ENCODE assay signal across 8 cellular contexts in the genomic region with DNA sequence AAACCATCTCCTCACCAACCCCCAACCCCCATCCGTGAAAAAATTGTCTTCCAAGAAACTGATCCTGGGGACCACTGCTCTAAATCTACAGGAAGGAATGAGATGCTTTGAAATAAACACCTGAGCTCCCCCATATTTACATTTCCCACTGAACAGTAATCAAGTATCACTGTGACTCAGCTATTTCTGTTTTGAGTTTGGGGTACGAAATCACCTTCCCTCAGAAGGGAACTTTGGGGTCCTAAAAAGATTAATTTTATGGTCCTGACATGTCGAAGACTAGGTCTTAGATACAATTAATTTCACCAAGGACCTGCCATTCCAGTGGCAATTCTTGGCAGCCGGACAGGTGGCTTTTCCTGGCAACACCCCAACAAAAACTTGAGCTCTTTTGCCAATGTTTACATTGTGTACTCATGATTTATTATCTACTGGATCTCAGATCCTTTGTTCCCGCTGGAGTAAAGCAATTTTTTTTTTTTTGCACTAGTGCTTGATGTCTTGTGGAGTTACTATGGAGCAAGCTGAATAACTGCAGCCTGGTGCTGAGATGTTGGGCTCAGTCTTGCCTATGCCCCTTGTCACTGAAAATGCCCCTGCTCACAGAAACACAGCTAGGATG. TPM values are rescaled to one million over a fixed set of nuclear protein-coding genes. Genes with fewer than 3 reads are reported as not detected.
DNase-seq lines count a peak whose midpoint lies in the region; ATAC-seq and TF ChIP-seq lines count a peak whose summit lies in the region.

No MANE protein-coding gene starts in this region.

- no TSS peak for BruUV-seq in IMR-90 (replicated peaks; lab: Mats Ljungman, UMichigan)

- H2BK5ac ChIP-seq in IMR-90 (ENCODE audit: low read depth, low read length, poor library complexity, severe bottlenecking), result no peak overlapping the region

- H3K56ac ChIP-seq in IMR-90 (ENCODE audit: extremely low read depth, insufficient read depth, low read length), result no peak overlapping the region

- in situ Hi-C loops in IMR-90 (cut with MboI; ENCODE audit: low sequenced_read_pairs), result no loop called here

- no peaks in the 10 kb centered on the region for H3K27me3 ChIP-seq in ACC112 (ENCODE audit: insufficient read depth, low read length)
- H3K27me3 ChIP-seq in IMR-90 (ENCODE audit: control insufficient read depth, insufficient read depth, low read length), result no peaks in the 10 kb centered on the region
- no peaks in the 10 kb centered on the region for H3K27me3 ChIP-seq in testis

- no peak overlapping the region for H3K14ac ChIP-seq in IMR-90 (replicated peaks; ENCODE audit: low read depth, low read length)

- H3K79me1 ChIP-seq in IMR-90 (ENCODE audit: low read depth in 1 of 2, low read length in 2 of 2), result peaks cover 35 to 60% of the 10 kb centered on the region in 2 experiments

- H3K4me1 Mint-ChIP-seq in T-helper 17 cell, result peaks cover 52% of the 10 kb centered on the region

- H3K18ac ChIP-seq in IMR-90 (ENCODE audit: low read depth, low read length), result no peak overlapping the region

- no peak overlapping the region for H2AFZ ChIP-seq in ACC112 (ENCODE audit: low read length, unreplicated experiment)
- H2AFZ ChIP-seq in IMR-90 (replicated peaks; ENCODE audit: low read length, poor library complexity), result no peak overlapping the region

- intact Hi-C loops in IMR-90 (cut with micrococcal nuclease) (no loop called here), left colon (cut with DNase I, micrococcal nuclease) (no loop called here), testis (cut with DNase I; ENCODE audit: low total_unique reads) (no loop called here)

- no peak for ATAC-seq in IMR-90 (ENCODE audit: low read depth)
- no peak for ATAC-seq in T-helper 17 cell
- ATAC-seq in left colon, result peak; percentile 80
- no peak for ATAC-seq in GM18517 (IDR thresholded peaks at IDR 0.05; ENCODE audit: unreplicated experiment)
- ATAC-seq in HG03175 (IDR thresholded peaks at IDR 0.05; ENCODE audit: unreplicated experiment), result no peak

- no peak overlapping the region for H2AK9ac ChIP-seq in IMR-90 (replicated peaks; ENCODE audit: low read depth, low read length, poor library complexity)

- peaks cover 28% of the 10 kb centered on the region for H4K20me1 ChIP-seq in IMR-90 (ENCODE audit: insufficient read depth, low read length)

- no peak overlapping the region for H3K4me3 Mint-ChIP-seq in T-helper 17 cell

- H4K8ac ChIP-seq in IMR-90 (ENCODE audit: low read depth in 2 of 2, low read length in 2 of 2), result no peak overlapping the region

- no peak for TF ChIP-seq POLR2A in IMR-90 (IDR thresholded peaks at IDR 0.05; ENCODE audit: low read depth, low read length)
- no peak for TF ChIP-seq POLR2A in testis (IDR thresholded peaks at IDR 0.05)

- POLR2A ChIA-PET in IMR-90 (lab: Charles Lee; ENCODE audit: unreplicated experiment), result interaction anchor here (1.5 kb wide), 1 partner anchor 12 kb away, joined by 4 read pairs; no protein-coding TSS in a partner anchor

- H3K4me1 ChIP-seq in ACC112 (ENCODE audit: control insufficient read depth, insufficient read depth, low read length, unreplicated experiment) (peaks cover 45% of the 10 kb centered on the region), IMR-90 (ENCODE audit: control insufficient read depth, insufficient read depth, low read length) (peaks cover 14% of the 10 kb centered on the region), testis (no peaks in the 10 kb centered on the region)

- TF ChIP-seq CTCF in IMR-90 (conservative IDR thresholded peaks at IDR 0.05; ENCODE audit: low read depth, low read length), result no peak
- no peak for TF ChIP-seq CTCF in testis (IDR thresholded peaks at IDR 0.05)

- H3K79me2 ChIP-seq in ACC112 (ENCODE audit: control insufficient read depth, insufficient read depth, low read length, unreplicated experiment), result peaks cover 75% of the 10 kb centered on the region

- no peak overlapping the region for H2BK120ac ChIP-seq in IMR-90 (ENCODE audit: low read depth, low read length)

- H3K23ac ChIP-seq in IMR-90 (ENCODE audit: low read depth, low read length), result no peak overlapping the region

- H3K9me3 ChIP-seq in IMR-90 (ENCODE audit: control insufficient read depth, insufficient read depth, low read length) (no peaks in the 10 kb centered on the region), T-helper 17 cell (ENCODE audit: control insufficient read depth, low read length, poor library complexity, severe bottlenecking) (no peaks in the 10 kb centered on the region), testis (no peaks in the 10 kb centered on the region)

- peaks cover 45% of the 10 kb centered on the region for H3K36me3 ChIP-seq in ACC112 (ENCODE audit: insufficient read depth, low read length)
- H3K36me3 ChIP-seq in IMR-90 (ENCODE audit: control insufficient read depth, insufficient read depth, low read length), result peaks cover 27% of the 10 kb centered on the region
- no peaks in the 10 kb centered on the region for H3K36me3 ChIP-seq in testis (ENCODE audit: low read depth, missing control alignments)

- no peak overlapping the region for H4K91ac ChIP-seq in IMR-90 (ENCODE audit: insufficient read depth, low read depth, low read length)

- H3K4me2 ChIP-seq in IMR-90 (ENCODE audit: low read depth, low read length), result no peak overlapping the region; the same call in 1 of the 2 replicates

- H3K27ac ChIP-seq in ACC112 (ENCODE audit: low read depth, low read length) (peak overlapping the region; percentile 46), IMR-90 (ENCODE audit: insufficient read depth, low read length) (no peak overlapping the region), testis (no peak overlapping the region)

- no peak overlapping the region for H3K9ac ChIP-seq in IMR-90 (ENCODE audit: low read depth, low read length)

- DNase-seq in IMR-90 (peak; percentile 41), T-helper 17 cell (no peak), left colon (peak; percentile 45 to 58), testis (no peak)
- no peak for DNase-seq in stimulated activated CD4-positive, alpha-beta T cell treated with anti-CD3 and anti-CD28 coated beads, Interleukin-4, amount 100 ng/mL, for 24 hours

- no peak overlapping the region for H2AK5ac ChIP-seq in IMR-90 (ENCODE audit: low read depth, low read length)

- H4K5ac ChIP-seq in IMR-90 (ENCODE audit: low read depth, low read length), result no peak overlapping the region

- no CpG with 5 or more reads among the region's 5 CpGs for WGBS in IMR-90 (ENCODE audit: extremely low coverage in 2 of 2, insufficient read length in 1 of 2), 2 experiments
- 49 to 53% methylated on average over 5 of the region's 5 CpGs for WGBS in testis, 2 donors

- no peak for TF ChIP-seq RAD21 in IMR-90 (IDR thresholded peaks at IDR 0.05; ENCODE audit: low read length)

- H3K4me3 ChIP-seq in ACC112 (ENCODE audit: low read depth, low read length) (no peak overlapping the region), IMR-90 (ENCODE audit: insufficient read depth, low read depth, low read length) (no peak overlapping the region), testis (no peak overlapping the region)

- H2BK15ac ChIP-seq in IMR-90 (ENCODE audit: low read depth, low read length), result no peak overlapping the region

- peaks cover 22% of the 10 kb centered on the region for H3K9me1 ChIP-seq in IMR-90 (ENCODE audit: insufficient read depth, low read length)

- dilution Hi-C loops in IMR-90 (cut with HindIII; ENCODE audit: low sequenced_read_pairs, unreplicated experiment), result no loop called here

- peak overlapping the region; percentile 82 for H3K27ac Mint-ChIP-seq in T-helper 17 cell

- H3K36me3 Mint-ChIP-seq in T-helper 17 cell (ENCODE audit: low read depth), result peaks cover 9% of the 10 kb centered on the region

- H3K27me3 Mint-ChIP-seq in T-helper 17 cell, result no peaks in the 10 kb centered on the region

- CTCF ChIA-PET in IMR-90 (lab: Yijun Ruan, JAX), result interaction anchor here (0.6 to 1.1 kb wide), 4 partner anchors 282 to 1287 kb away, joined by 3 to 8 read pairs (median 5); no protein-coding TSS in a partner anchor

- H2BK20ac ChIP-seq in IMR-90 (ENCODE audit: low read depth, low read length), result no peak overlapping the region

- H3K4ac ChIP-seq in IMR-90 (ENCODE audit: low read depth, low read length), result no peak overlapping the region

TF ChIP-seq in IMR-90, 13 proteins besides CTCF, POLR2A, EP300 and RAD21:
- TF ChIP-seq CHD1 (IDR thresholded peaks at IDR 0.05; ENCODE audit: low read depth, low read length), result no peak
- peak; percentile 86 for TF ChIP-seq NFE2L2 (IDR thresholded peaks at IDR 0.05; ENCODE audit: low read depth, low read length)
- TF ChIP-seq RCOR1 (IDR thresholded peaks at IDR 0.05; ENCODE audit: insufficient replicate concordance, low read length), result no peak
- TF ChIP-seq MAZ (IDR thresholded peaks at IDR 0.05; ENCODE audit: borderline replicate concordance, low read depth, low read length), result no peak
- TF ChIP-seq, protein P1, sequence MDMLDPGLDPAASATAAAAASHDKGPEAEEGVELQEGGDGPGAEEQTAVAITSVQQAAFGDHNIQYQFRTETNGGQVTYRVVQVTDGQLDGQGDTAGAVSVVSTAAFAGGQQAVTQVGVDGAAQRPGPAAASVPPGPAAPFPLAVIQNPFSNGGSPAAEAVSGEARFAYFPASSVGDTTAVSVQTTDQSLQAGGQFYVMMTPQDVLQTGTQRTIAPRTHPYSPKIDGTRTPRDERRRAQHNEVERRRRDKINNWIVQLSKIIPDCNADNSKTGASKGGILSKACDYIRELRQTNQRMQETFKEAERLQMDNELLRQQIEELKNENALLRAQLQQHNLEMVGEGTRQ (IDR thresholded peaks at IDR 0.05; ENCODE audit: low read depth, low read length), result no peak
- TF ChIP-seq RFX5 (IDR thresholded peaks at IDR 0.05; ENCODE audit: low read depth, low read length), result no peak

RNA-seq across cellular contexts. Expression of gene SLFN5, which starts 14.3 kb away (rescaled TPM):
- 48.9 and 64.2 TPM in 2 replicates for total RNA-seq in IMR-90 (2012; rRNA removed)
- polyA plus RNA-seq in IMR-90 (2012; rRNA removed), result 10.3 and 13.0 TPM in 2 replicates
- 1.7 and 2.3 TPM in 2 replicates for polyA plus RNA-seq in IMR-90 (2012; cell fraction: cytosol; rRNA removed)
- polyA plus RNA-seq in IMR-90 (2012; cell fraction: nucleus; rRNA removed; ENCODE audit: low replicate concordance), result 0.85 and 8.0 TPM in 2 replicates
- 100 to 1,000 TPM; 104 to 109 TPM for total RNA-seq in T-helper 17 cell
- total RNA-seq in left colon, result 10 to 100 TPM in 1 of 2 donors, 1 to 10 TPM in 1; 7.7 to 12.8 TPM
- total RNA-seq in testis, result 1 to 10 TPM; 5.9 to 6.1 TPM
- 2.4 TPM for polyA plus RNA-seq in testis (ENCODE audit: insufficient read depth, low read depth, low replicate concordance)

Comparison
In these comparisons a context has a peak if more than half of its experiments do, and no peak if none do; other contexts are left out.
1. DNase-seq: peak in IMR-90 (single experiment) and left colon (2 of 2); none in T-helper 17 cell (0 of 3), stimulated activated CD4-positive, alpha-beta T cell treated with anti-CD3 and anti-CD28 coated beads, Interleukin-4, amount 100 ng/mL, for 24 hours (single experiment) and testis (single experiment).